In the genomic region with DNA sequence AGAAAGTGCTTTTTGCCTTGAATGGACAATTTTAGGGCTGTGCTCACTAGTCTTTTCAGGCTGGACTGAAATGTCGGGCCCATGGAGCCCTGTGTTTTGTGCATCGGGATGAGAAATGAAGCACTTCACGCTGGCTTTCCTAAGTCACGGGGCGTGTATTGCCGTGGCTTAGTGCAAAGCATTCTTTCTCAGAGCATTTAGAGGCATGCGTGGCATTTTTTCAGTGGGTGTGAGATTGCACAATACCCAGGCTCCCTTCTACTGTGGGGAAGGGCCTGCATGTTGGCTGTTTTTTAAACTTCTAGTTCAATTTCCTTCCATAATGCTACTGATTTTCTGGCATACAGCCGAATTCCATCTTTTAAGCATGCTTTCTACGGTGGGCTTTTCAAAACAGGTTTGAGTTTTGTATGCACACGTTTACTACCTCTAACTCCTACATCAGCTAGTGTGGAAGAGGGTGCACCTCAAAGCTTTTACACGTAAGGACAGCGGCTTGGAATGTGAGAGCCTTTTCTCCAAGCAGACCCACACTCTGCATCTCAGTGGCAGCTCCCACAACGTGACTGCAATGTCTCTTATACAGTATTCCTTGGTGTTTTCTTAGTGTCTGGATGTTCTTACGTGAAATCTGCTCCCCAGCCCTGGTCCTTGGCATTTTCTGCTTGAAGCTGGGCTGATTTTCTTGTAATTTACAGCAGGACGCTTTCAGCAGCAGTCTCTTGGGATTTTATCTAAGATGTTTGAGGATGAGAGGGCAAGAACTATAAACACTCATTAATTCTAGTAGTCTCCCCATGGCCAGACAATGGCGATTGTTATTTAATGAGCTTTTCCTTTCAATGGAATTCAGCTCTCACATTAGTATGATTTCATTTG, we compare ENCODE assay signal across 2 cellular contexts.
TF ChIP-seq lines count a peak whose summit lies in the region.

No MANE protein-coding gene starts in this region.

TF ChIP-seq in HepG2, 621 proteins besides CTCF, POLR2A, EP300 and RAD21:
- TF ChIP-seq CEBPG (CRISPR knock-in tag; IDR thresholded peaks at IDR 0.05) (peak; percentile 59; the same call in 1 of the 2 replicates), MEIS1 (CRISPR knock-in tag; IDR thresholded peaks at IDR 0.05; ENCODE audit: borderline replicate concordance) (no peak), YY1 (IDR thresholded peaks at IDR 0.05; ENCODE audit: insufficient read depth, insufficient replicate concordance, low read depth, low read length) (no peak), FOXO1 (CRISPR knock-in tag; IDR thresholded peaks at IDR 0.05) (no peak), CEBPB (IDR thresholded peaks at IDR 0.05; ENCODE audit: borderline replicate concordance, low read depth, low read length) (peak; percentile 93), CBFB (CRISPR knock-in tag; IDR thresholded peaks at IDR 0.05) (no peak), ZNF546 (CRISPR knock-in tag; conservative IDR thresholded peaks at IDR 0.05) (no peak)
- TF ChIP-seq, protein P1, sequence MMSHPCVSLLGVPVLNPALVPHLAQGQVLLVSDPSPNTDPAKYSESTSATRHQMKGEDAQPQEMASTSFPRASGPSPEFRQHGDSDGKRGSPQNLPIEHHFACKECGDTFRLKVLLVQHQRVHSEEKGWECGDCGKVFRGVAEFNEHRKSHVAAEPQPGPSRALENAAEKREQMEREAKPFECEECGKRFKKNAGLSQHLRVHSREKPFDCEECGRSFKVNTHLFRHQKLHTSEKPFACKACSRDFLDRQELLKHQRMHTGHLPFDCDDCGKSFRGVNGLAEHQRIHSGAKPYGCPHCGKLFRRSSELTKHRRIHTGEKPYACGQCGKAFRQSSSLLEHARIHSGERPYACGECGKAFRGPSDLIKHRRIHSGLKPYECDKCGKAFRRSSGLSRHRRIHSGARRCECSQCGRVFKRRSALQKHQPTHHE (CRISPR knock-in tag; IDR thresholded peaks at IDR 0.05; ENCODE audit: borderline replicate concordance): no peak

TF ChIP-seq in H1, 55 proteins besides CTCF, POLR2A, EP300 and RAD21:
- peak; percentile 81 for TF ChIP-seq CEBPB (IDR thresholded peaks at IDR 0.05; ENCODE audit: low read depth, low read length)
- TF ChIP-seq, protein P2, sequence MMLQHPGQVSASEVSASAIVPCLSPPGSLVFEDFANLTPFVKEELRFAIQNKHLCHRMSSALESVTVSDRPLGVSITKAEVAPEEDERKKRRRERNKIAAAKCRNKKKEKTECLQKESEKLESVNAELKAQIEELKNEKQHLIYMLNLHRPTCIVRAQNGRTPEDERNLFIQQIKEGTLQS (IDR thresholded peaks at IDR 0.05; ENCODE audit: insufficient read depth, low read depth, low read length): no peak
